In the genomic region with DNA sequence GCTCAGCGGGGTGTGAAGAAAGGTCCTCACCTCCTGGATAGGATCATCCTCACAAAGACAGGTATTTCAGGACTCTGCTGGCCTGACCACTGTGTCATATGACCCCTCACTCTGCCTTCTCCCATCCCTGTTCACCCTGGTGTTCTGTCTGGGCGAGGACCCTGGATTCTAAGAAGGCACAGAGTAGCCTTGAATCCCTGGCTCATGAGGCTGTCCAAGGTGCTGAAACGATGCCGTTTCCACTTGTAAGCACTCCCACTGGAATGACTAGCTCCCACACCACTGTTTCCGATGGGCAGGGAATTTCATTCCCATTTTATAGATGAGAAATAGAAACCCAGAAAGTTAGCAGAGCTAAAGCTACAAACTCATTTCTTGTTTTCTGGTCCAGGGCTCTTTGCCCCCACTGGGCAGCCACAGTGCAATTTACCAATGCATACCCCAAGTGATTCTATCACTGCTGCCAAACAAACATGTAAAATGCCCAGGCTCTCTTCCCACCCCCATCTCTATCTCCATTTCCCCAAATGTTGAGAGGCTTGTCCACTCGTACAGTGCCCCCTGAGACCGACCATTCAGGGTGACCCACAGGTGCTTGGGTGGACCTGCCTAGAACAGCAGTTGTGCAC, we compare ENCODE assay signal across 11 cellular contexts.
A peak's percentile ranks its signal among the peaks of the same experiment; 100 is the strongest.
DNase-seq lines count a peak whose midpoint lies in the region; ATAC-seq and TF ChIP-seq lines count a peak whose summit lies in the region.
"Had no signal": no experiment of that assay in that cellular context is flagged by ENCODE, and none has a peak within 500 bp of the region (broad histone marks: within the 10 kb centered on the region; RNA-seq: fewer than 3 reads in every experiment).

No MANE protein-coding gene starts in this region.

- no peaks in the 10 kb centered on the region for H3K36me3 ChIP-seq in adipocyte (ENCODE audit: control insufficient read depth, insufficient read depth, low read length, severe bottlenecking)
- H3K36me3 ChIP-seq in iPS DF 6.9 (ENCODE audit: control insufficient read depth, insufficient read depth, low read length), result no peaks in the 10 kb centered on the region

- ATAC-seq in stimulated activated effector memory CD8-positive, alpha-beta T cell treated with anti-CD3 and anti-CD28 coated beads, Interleukin-12 subunit alpha, Interleukin-12 subunit beta, amount 100 ng/mL, for 72 hours, result no peak
- ATAC-seq in stimulated activated memory B cell treated with anti-CD40 and anti-IgM and Interleukin-4, amounts not matched to agents 10 μg/mL and 1 μg/mL and 100 μg/mL, for 72 hours, result no peak

- H3K4me1 ChIP-seq in adipocyte (ENCODE audit: control insufficient read depth, insufficient read depth, low read length) (no peaks in the 10 kb centered on the region), iPS DF 6.9 (ENCODE audit: control insufficient read depth, insufficient read depth, low read length) (peaks cover 7% of the 10 kb centered on the region)

- DNase-seq in AG20443 (ENCODE audit: low spot score), result peak; percentile 69
- peak; percentile 35 for DNase-seq in HFFc6
- peak; percentile 61 for DNase-seq in adipocyte (ENCODE audit: low read depth)
- DNase-seq in iPS DF 6.9 (ENCODE audit: low read depth, low spot score), result peak; percentile 54
- DNase-seq in occipital lobe (lab: John Stamatoyannopoulos, UW), result no peak
- DNase-seq in stimulated activated effector memory CD8-positive, alpha-beta T cell treated with anti-CD3 and anti-CD28 coated beads, Interleukin-12 subunit alpha, Interleukin-12 subunit beta, amount 100 ng/mL, for 72 hours (ENCODE audit: low spot score in 2 of 2), result no peak
- DNase-seq in NCI-H345 treated with DMSO at 0.1 percent for 48 hours (lab: John Stamatoyannopoulos, UW; ENCODE audit: unreplicated experiment), result no peak
- DNase-seq: central memory CD4-positive, alpha-beta T cell; GDM1 had no signal

- H3K27me3 ChIP-seq in adipocyte (replicated peaks; ENCODE audit: control insufficient read depth, insufficient read depth, low read length), result peaks cover 38% of the 10 kb centered on the region
- H3K27me3 ChIP-seq in iPS DF 6.9 (ENCODE audit: control insufficient read depth, insufficient read depth, low read length), result no peaks in the 10 kb centered on the region

- H3K9me3 ChIP-seq in adipocyte (ENCODE audit: control insufficient read depth, low read length) (no peaks in the 10 kb centered on the region), iPS DF 6.9 (ENCODE audit: control insufficient read depth, insufficient read depth, low read length) (no peaks in the 10 kb centered on the region)

- no peak overlapping the region for H3K27ac ChIP-seq in iPS DF 6.9 (ENCODE audit: low read length)
- H3K27ac ChIP-seq: VCaP had no signal

- no peak overlapping the region for H3K4me3 Mint-ChIP-seq in HFFc6
- no peak overlapping the region for H3K4me3 Mint-ChIP-seq in stimulated activated effector memory CD8-positive, alpha-beta T cell treated with anti-CD3 and anti-CD28 coated beads, Interleukin-12 subunit alpha, Interleukin-12 subunit beta, amount 100 ng/mL, for 72 hours
- no peak overlapping the region for H3K4me3 Mint-ChIP-seq in stimulated activated memory B cell treated with anti-CD40 and anti-IgM and Interleukin-4, amounts not matched to agents 10 μg/mL and 1 μg/mL and 100 μg/mL, for 72 hours

- no peak overlapping the region for H3K27ac Mint-ChIP-seq in HFFc6
- no peak overlapping the region for H3K27ac Mint-ChIP-seq in stimulated activated effector memory CD8-positive, alpha-beta T cell treated with anti-CD3 and anti-CD28 coated beads, Interleukin-12 subunit alpha, Interleukin-12 subunit beta, amount 100 ng/mL, for 72 hours
- H3K27ac Mint-ChIP-seq in stimulated activated memory B cell treated with anti-CD40 and anti-IgM and Interleukin-4, amounts not matched to agents 10 μg/mL and 1 μg/mL and 100 μg/mL, for 72 hours, result no peak overlapping the region

- H3K4me1 Mint-ChIP-seq in HFFc6 (ENCODE audit: low read depth), result 0 out of 2 replicates have a peak, but pooled peaks cover 4% of the 10 kb centered on the region
- peaks cover 6% of the 10 kb centered on the region for H3K4me1 Mint-ChIP-seq in stimulated activated effector memory CD8-positive, alpha-beta T cell treated with anti-CD3 and anti-CD28 coated beads, Interleukin-12 subunit alpha, Interleukin-12 subunit beta, amount 100 ng/mL, for 72 hours
- peaks cover 20% of the 10 kb centered on the region for H3K4me1 Mint-ChIP-seq in stimulated activated memory B cell treated with anti-CD40 and anti-IgM and Interleukin-4, amounts not matched to agents 10 μg/mL and 1 μg/mL and 100 μg/mL, for 72 hours

- no peaks in the 10 kb centered on the region for H3K9me3 Mint-ChIP-seq in HFFc6
- H3K9me3 Mint-ChIP-seq in stimulated activated effector memory CD8-positive, alpha-beta T cell treated with anti-CD3 and anti-CD28 coated beads, Interleukin-12 subunit alpha, Interleukin-12 subunit beta, amount 100 ng/mL, for 72 hours, result no peaks in the 10 kb centered on the region
- no peaks in the 10 kb centered on the region for H3K9me3 Mint-ChIP-seq in stimulated activated memory B cell treated with anti-CD40 and anti-IgM and Interleukin-4, amounts not matched to agents 10 μg/mL and 1 μg/mL and 100 μg/mL, for 72 hours

- no CpG with 5 or more reads among the region's 7 CpGs for WGBS in iPS DF 6.9 (ENCODE audit: insufficient coverage, insufficient read length)

- no peak overlapping the region for H3K9ac ChIP-seq in adipocyte (ENCODE audit: low read length)

- TF ChIP-seq CTCF in HFFc6 (IDR thresholded peaks at IDR 0.05), result no peak

- H3K4me3 ChIP-seq in adipocyte (ENCODE audit: low read length), result no peak overlapping the region
- no peak overlapping the region for H3K4me3 ChIP-seq in iPS DF 6.9 (ENCODE audit: low read length)

- H3K36me3 Mint-ChIP-seq in HFFc6 (ENCODE audit: low read depth), result no peaks in the 10 kb centered on the region
- no peaks in the 10 kb centered on the region for H3K36me3 Mint-ChIP-seq in stimulated activated effector memory CD8-positive, alpha-beta T cell treated with anti-CD3 and anti-CD28 coated beads, Interleukin-12 subunit alpha, Interleukin-12 subunit beta, amount 100 ng/mL, for 72 hours
- H3K36me3 Mint-ChIP-seq in stimulated activated memory B cell treated with anti-CD40 and anti-IgM and Interleukin-4, amounts not matched to agents 10 μg/mL and 1 μg/mL and 100 μg/mL, for 72 hours, result no peaks in the 10 kb centered on the region

- peaks cover 18% of the 10 kb centered on the region for H3K27me3 Mint-ChIP-seq in HFFc6 (ENCODE audit: insufficient read depth)
- H3K27me3 Mint-ChIP-seq in stimulated activated memory B cell treated with anti-CD40 and anti-IgM and Interleukin-4, amounts not matched to agents 10 μg/mL and 1 μg/mL and 100 μg/mL, for 72 hours, result peaks cover 19% of the 10 kb centered on the region

Comparison
In these comparisons a context has a peak if more than half of its experiments do, and no peak if none do; other contexts are left out.
1. DNase-seq: peak in AG20443 (single experiment), HFFc6 (single experiment), adipocyte (single experiment) and iPS DF 6.9 (single experiment); none in occipital lobe (single experiment), stimulated activated effector memory CD8-positive, alpha-beta T cell treated with anti-CD3 and anti-CD28 coated beads, Interleukin-12 subunit alpha, Interleukin-12 subunit beta, amount 100 ng/mL, for 72 hours (0 of 2) and NCI-H345 treated with DMSO at 0.1 percent for 48 hours (single experiment).